In genomic region chr7:93551063-93551895, GRCh38 we compare ENCODE assay signal across 8 cellular contexts. TPM values are rescaled to one million over a fixed set of nuclear protein-coding genes. Genes with fewer than 3 reads are reported as not detected.
DNase-seq lines count a peak whose midpoint lies in the region; ATAC-seq, FAIRE-seq and TF ChIP-seq lines count a peak whose summit lies in the region.

No MANE protein-coding gene starts in this region.

- no peak overlapping the region for H3K4me3 Mint-ChIP-seq in activated T-cell treated with anti-CD3 and anti-CD28 coated beads, Interleukin-2, amount 50 U/mL, for 4 hours

- no peak overlapping the region for H3K9ac ChIP-seq in SU-DHL-6 (ENCODE audit: low read length)

- H3K36me3 ChIP-seq in SU-DHL-6 (ENCODE audit: low read length) (no peaks in the 10 kb centered on the region), kidney epithelial cell (ENCODE audit: control insufficient read depth, insufficient read depth, low read length) (no peaks in the 10 kb centered on the region)

- H3K9me3 Mint-ChIP-seq in activated T-cell treated with anti-CD3 and anti-CD28 coated beads, Interleukin-2, amount 50 U/mL, for 4 hours: no peaks in the 10 kb centered on the region

- H3K27me3 ChIP-seq in SU-DHL-6 (ENCODE audit: low read length) (no peaks in the 10 kb centered on the region), kidney epithelial cell (ENCODE audit: control insufficient read depth, insufficient read depth, low read length) (no peaks in the 10 kb centered on the region)

- H3K9me2 ChIP-seq in SU-DHL-6 (replicated peaks; ENCODE audit: insufficient read depth, low read length): no peaks in the 10 kb centered on the region

- ATAC-seq in HG03175 (IDR thresholded peaks at IDR 0.05; ENCODE audit: unreplicated experiment): peak; percentile 49
- no peak for ATAC-seq in GM18519 (IDR thresholded peaks at IDR 0.05; ENCODE audit: low FRiP score, unreplicated experiment)
- no peak for ATAC-seq in activated T-cell treated with anti-CD3 and anti-CD28 coated beads, Interleukin-2, amount 50 U/mL, for 4 hours

- no peak overlapping the region for H2AFZ ChIP-seq in SU-DHL-6 (ENCODE audit: low read depth, low read length, severe bottlenecking)

- DNase-seq in ELR (ENCODE audit: low read depth): peak; percentile 64
- peak; percentile 9 for DNase-seq in kidney epithelial cell (ENCODE audit: low read depth)
- no peak for DNase-seq in cerebellum (ENCODE audit: low spot score)
- no peak for DNase-seq in frontal cortex (ENCODE audit: low spot score in 2 of 2)
- no peak for DNase-seq in activated T-cell treated with anti-CD3 and anti-CD28 coated beads, Interleukin-2, amount 50 U/mL, for 4 hours

- peak; percentile 71 for TF ChIP-seq CTCF in SU-DHL-6 (IDR thresholded peaks at IDR 0.05; ENCODE audit: insufficient read depth, low read length, poor library complexity, severe bottlenecking)
- peak; percentile 55 for TF ChIP-seq CTCF in kidney epithelial cell (IDR thresholded peaks at IDR 0.05; ENCODE audit: insufficient read depth, low read length, poor library complexity, severe bottlenecking)

- H3K4me3 ChIP-seq in SU-DHL-6 (ENCODE audit: insufficient read depth, low read length, poor library complexity, severe bottlenecking) (no peak overlapping the region), kidney epithelial cell (ENCODE audit: low read depth, low read length) (no peak overlapping the region)

- no peaks in the 10 kb centered on the region for H3K27me3 Mint-ChIP-seq in activated T-cell treated with anti-CD3 and anti-CD28 coated beads, Interleukin-2, amount 50 U/mL, for 4 hours (ENCODE audit: low read depth)

- H3K4me1 Mint-ChIP-seq in activated T-cell treated with anti-CD3 and anti-CD28 coated beads, Interleukin-2, amount 50 U/mL, for 4 hours (ENCODE audit: low read depth): no peaks in the 10 kb centered on the region

- no peaks in the 10 kb centered on the region for H3F3A ChIP-seq in SU-DHL-6 (ENCODE audit: insufficient read depth)

- H3K79me2 ChIP-seq in SU-DHL-6 (ENCODE audit: insufficient read depth, low read length): no peaks in the 10 kb centered on the region

- no peaks in the 10 kb centered on the region for H3K9me3 ChIP-seq in SU-DHL-6 (ENCODE audit: insufficient read depth, low read length)

- H4K20me1 ChIP-seq in SU-DHL-6 (ENCODE audit: low read depth, low read length): no peaks in the 10 kb centered on the region

- H3K27ac ChIP-seq in SU-DHL-6 (ENCODE audit: low read depth, low read length): no peak overlapping the region

- no peak overlapping the region for H3K4me2 ChIP-seq in SU-DHL-6 (ENCODE audit: low read depth, low read length, poor library complexity, severe bottlenecking)

- no peaks in the 10 kb centered on the region for H3K36me3 Mint-ChIP-seq in activated T-cell treated with anti-CD3 and anti-CD28 coated beads, Interleukin-2, amount 50 U/mL, for 4 hours (ENCODE audit: insufficient read depth)

- no peak for FAIRE-seq in frontal cortex (lab: Jason Lieb, UNC)

RNA-seq across cellular contexts. Expression of gene CALCR, which starts 23.2 kb away (rescaled TPM):
- total RNA-seq in kidney epithelial cell (not detected in 2 replicates), cerebellum (0.45 TPM), frontal cortex (under 0.01 TPM)
- not detected for total RNA-seq in activated T-cell treated with anti-CD3 and anti-CD28 coated beads, Interleukin-2, amount 50 U/mL, for 4 hours

Comparison
In these comparisons a context has a peak if more than half of its experiments do, and no peak if none do; other contexts are left out.
1. DNase-seq: peak in ELR (single experiment) and kidney epithelial cell (single experiment); none in cerebellum (single experiment), frontal cortex (0 of 2) and activated T-cell treated with anti-CD3 and anti-CD28 coated beads, Interleukin-2, amount 50 U/mL, for 4 hours (single experiment).